ENCODE assay signal across 1 cellular context in the genomic region with DNA sequence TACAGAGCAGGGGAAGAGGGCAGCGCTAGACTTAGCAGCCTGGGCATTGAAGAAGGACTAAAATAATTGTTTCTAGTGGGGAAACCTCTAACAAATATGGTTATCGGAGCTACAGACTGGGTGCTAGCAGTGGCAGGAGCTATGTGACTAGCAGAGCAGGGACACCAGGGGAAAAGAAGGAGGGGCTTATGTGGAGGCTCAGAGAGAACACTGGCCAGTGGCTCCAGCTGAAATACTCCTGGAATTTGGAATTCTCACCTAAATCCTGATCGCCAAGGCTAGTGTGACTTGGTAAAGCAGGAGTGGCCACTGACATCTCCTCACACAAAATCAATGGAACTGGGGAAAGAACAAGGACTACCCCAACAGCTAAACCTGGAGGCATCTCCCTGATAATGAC.
TF ChIP-seq lines count a peak whose summit lies in the region.

No MANE protein-coding gene starts in this region.

TF ChIP-seq in K562, 482 proteins besides CTCF, POLR2A, EP300 and RAD21:
- TF ChIP-seq, protein P1, sequence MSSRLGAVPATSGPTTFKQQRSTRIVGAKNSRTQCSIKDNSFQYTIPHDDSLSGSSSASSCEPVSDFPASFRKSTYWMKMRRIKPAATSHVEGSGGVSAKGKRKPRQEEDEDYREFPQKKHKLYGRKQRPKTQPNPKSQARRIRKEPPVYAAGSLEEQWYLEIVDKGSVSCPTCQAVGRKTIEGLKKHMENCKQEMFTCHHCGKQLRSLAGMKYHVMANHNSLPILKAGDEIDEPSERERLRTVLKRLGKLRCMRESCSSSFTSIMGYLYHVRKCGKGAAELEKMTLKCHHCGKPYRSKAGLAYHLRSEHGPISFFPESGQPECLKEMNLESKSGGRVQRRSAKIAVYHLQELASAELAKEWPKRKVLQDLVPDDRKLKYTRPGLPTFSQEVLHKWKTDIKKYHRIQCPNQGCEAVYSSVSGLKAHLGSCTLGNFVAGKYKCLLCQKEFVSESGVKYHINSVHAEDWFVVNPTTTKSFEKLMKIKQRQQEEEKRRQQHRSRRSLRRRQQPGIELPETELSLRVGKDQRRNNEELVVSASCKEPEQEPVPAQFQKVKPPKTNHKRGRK (tag; IDR thresholded peaks at IDR 0.05): no peak
- TF ChIP-seq, protein P2, sequence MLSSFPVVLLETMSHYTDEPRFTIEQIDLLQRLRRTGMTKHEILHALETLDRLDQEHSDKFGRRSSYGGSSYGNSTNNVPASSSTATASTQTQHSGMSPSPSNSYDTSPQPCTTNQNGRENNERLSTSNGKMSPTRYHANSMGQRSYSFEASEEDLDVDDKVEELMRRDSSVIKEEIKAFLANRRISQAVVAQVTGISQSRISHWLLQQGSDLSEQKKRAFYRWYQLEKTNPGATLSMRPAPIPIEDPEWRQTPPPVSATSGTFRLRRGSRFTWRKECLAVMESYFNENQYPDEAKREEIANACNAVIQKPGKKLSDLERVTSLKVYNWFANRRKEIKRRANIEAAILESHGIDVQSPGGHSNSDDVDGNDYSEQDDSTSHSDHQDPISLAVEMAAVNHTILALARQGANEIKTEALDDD (IDR thresholded peaks at IDR 0.05): peak; percentile 79; the same call in 1 of the 2 replicates
- TF ChIP-seq MTA3 (IDR thresholded peaks at IDR 0.05; ENCODE audit: borderline replicate concordance): 0 out of 2 replicates have a peak, but pooled peaks have one; percentile 24
- TF ChIP-seq, protein P3, sequence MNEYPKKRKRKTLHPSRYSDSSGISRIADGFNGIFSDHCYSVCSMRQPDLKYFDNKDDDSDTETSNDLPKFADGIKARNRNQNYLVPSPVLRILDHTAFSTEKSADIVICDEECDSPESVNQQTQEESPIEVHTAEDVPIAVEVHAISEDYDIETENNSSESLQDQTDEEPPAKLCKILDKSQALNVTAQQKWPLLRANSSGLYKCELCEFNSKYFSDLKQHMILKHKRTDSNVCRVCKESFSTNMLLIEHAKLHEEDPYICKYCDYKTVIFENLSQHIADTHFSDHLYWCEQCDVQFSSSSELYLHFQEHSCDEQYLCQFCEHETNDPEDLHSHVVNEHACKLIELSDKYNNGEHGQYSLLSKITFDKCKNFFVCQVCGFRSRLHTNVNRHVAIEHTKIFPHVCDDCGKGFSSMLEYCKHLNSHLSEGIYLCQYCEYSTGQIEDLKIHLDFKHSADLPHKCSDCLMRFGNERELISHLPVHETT (CRISPR knock-in tag; conservative IDR thresholded peaks at IDR 0.05 in 1 of 2, IDR thresholded peaks at IDR 0.05 in 1 of 2): no peak
- no peak for TF ChIP-seq ELF2 (CRISPR knock-in tag; IDR thresholded peaks at IDR 0.05)
- no peak for TF ChIP-seq GABPB2 (CRISPR knock-in tag; conservative IDR thresholded peaks at IDR 0.05)
- TF ChIP-seq HDAC1 (IDR thresholded peaks at IDR 0.05): 0 out of 4 replicates have a peak, but pooled peaks of 1 of the 2 experiments have one; percentile 30
- no peak for TF ChIP-seq L3MBTL2 (IDR thresholded peaks at IDR 0.05)
- no peak for TF ChIP-seq FOXJ3 (CRISPR knock-in tag; IDR thresholded peaks at IDR 0.05)
- TF ChIP-seq NFRKB (IDR thresholded peaks at IDR 0.05; ENCODE audit: low read depth): no peak
TF ChIP-seq in K562: peak in this region for 3.
